Comparison of ENCODE assay signal across 1 cellular context in the genomic region with DNA sequence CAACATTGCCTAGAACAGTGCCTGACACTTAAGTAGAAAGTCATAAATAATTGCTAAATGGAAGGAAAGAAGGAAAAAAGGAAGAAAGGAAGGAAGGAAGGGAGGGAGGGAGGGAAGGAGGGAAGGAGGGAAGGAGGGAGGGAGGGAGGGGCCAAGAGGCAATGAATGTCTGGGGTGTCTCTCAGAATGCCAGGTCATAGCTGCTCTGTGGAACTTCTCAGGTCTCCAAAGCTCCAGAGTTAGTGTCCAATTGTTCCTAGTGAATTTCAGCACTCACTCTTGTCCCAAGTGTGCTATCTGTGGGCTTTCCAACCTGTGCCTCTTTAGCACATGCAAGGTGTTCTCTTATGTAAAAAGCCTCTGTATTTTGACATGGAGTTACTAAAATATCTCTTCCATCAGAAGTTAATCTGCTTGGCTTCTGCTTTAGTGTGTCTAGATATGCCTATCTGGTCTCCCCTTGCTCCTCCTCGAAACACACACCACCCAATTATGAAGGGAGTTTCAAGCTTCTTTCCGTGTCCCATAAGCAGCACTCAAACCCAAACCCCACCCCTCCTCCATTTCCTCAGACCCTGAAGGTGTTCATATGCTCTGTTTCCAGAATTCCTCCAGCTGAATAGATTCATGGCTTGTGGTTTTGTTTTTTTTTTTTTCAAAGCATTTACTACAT.
TF ChIP-seq lines count a peak whose summit lies in the region.

No MANE protein-coding gene starts in this region.

TF ChIP-seq in HepG2, 621 proteins besides CTCF, POLR2A, EP300 and RAD21:
- TF ChIP-seq, protein P1, sequence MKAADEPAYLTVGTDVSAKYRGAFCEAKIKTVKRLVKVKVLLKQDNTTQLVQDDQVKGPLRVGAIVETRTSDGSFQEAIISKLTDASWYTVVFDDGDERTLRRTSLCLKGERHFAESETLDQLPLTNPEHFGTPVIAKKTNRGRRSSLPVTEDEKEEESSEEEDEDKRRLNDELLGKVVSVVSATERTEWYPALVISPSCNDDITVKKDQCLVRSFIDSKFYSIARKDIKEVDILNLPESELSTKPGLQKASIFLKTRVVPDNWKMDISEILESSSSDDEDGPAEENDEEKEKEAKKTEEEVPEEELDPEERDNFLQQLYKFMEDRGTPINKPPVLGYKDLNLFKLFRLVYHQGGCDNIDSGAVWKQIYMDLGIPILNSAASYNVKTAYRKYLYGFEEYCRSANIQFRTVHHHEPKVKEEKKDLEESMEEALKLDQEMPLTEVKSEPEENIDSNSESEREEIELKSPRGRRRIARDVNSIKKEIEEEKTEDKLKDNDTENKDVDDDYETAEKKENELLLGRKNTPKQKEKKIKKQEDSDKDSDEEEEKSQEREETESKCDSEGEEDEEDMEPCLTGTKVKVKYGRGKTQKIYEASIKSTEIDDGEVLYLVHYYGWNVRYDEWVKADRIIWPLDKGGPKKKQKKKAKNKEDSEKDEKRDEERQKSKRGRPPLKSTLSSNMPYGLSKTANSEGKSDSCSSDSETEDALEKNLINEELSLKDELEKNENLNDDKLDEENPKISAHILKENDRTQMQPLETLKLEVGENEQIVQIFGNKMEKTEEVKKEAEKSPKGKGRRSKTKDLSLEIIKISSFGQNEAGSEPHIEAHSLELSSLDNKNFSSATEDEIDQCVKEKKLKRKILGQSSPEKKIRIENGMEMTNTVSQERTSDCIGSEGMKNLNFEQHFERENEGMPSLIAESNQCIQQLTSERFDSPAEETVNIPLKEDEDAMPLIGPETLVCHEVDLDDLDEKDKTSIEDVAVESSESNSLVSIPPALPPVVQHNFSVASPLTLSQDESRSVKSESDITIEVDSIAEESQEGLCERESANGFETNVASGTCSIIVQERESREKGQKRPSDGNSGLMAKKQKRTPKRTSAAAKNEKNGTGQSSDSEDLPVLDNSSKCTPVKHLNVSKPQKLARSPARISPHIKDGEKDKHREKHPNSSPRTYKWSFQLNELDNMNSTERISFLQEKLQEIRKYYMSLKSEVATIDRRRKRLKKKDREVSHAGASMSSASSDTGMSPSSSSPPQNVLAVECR (CRISPR knock-in tag; IDR thresholded peaks at IDR 0.05; ENCODE audit: borderline replicate concordance): no peak
- TF ChIP-seq HNRNPK (IDR thresholded peaks at IDR 0.05; ENCODE audit: low read depth, low read length, poor library complexity, severe bottlenecking): peak; percentile 65
